Comparison of ENCODE assay signal across 2 cellular contexts in genomic region chr20:57392512-57393271, GRCh38.
TF ChIP-seq lines count a peak whose summit lies in the region.

No MANE protein-coding gene starts in this region.

TF ChIP-seq in K562, 482 proteins besides CTCF, POLR2A, EP300 and RAD21 (continued from another document):
- 0 out of 2 replicates have a peak, but pooled peaks have one; percentile 46 for TF ChIP-seq KAT7 (CRISPR knock-in tag; IDR thresholded peaks at IDR 0.05; ENCODE audit: borderline replicate concordance)
- TF ChIP-seq ZNF232 (CRISPR knock-in tag; IDR thresholded peaks at IDR 0.05), result 0 out of 2 replicates have a peak, but pooled peaks have one; percentile 25
- TF ChIP-seq TEAD4 (IDR thresholded peaks at IDR 0.05; ENCODE audit: low read length), result no peak
- no peak for TF ChIP-seq TEAD4 (CRISPR knock-in tag; IDR thresholded peaks at IDR 0.05; ENCODE audit: borderline replicate concordance)
- TF ChIP-seq USF2 (CRISPR knock-in tag; IDR thresholded peaks at IDR 0.05), result no peak
- TF ChIP-seq SREBF1 (IDR thresholded peaks at IDR 0.05; ENCODE audit: borderline replicate concordance, low read depth, low read length), result no peak
- peak; percentile 44; the same call in 1 of the 2 replicates for TF ChIP-seq STAG1 (CRISPR knock-in tag; IDR thresholded peaks at IDR 0.05; ENCODE audit: borderline replicate concordance)
- TF ChIP-seq SPI1 (IDR thresholded peaks at IDR 0.05; ENCODE audit: borderline replicate concordance, low read depth, low read length), result peak; percentile 66
- peak; percentile 43 for TF ChIP-seq FIP1L1 (IDR thresholded peaks at IDR 0.05; ENCODE audit: low read depth, low read length, poor library complexity, severe bottlenecking)
- no peak for TF ChIP-seq RFX1 (IDR thresholded peaks at IDR 0.05)
- peak; percentile 61 for TF ChIP-seq RBFOX2 (IDR thresholded peaks at IDR 0.05; ENCODE audit: low read depth, low read length)
- TF ChIP-seq ARID4B (CRISPR knock-in tag; IDR thresholded peaks at IDR 0.05), result peak; percentile 57; the same call in 1 of the 2 replicates
- TF ChIP-seq MAZ (CRISPR knock-in tag; conservative IDR thresholded peaks at IDR 0.05 in 1 of 2, IDR thresholded peaks at IDR 0.05 in 1 of 2), result peak in 1 of 2 experiments; percentile 52; a peak in 1 of 4 replicates
- peak; percentile 84 for TF ChIP-seq VEZF1 (CRISPR knock-in tag; IDR thresholded peaks at IDR 0.05)
- 0 out of 2 replicates have a peak, but pooled peaks have one; percentile 5 for TF ChIP-seq CBFA2T3 (IDR thresholded peaks at IDR 0.05)
- TF ChIP-seq POLR2G (IDR thresholded peaks at IDR 0.05; ENCODE audit: low read depth, low read length), result peak; percentile 65; the same call in 1 of the 2 replicates
- TF ChIP-seq RBBP5 (IDR thresholded peaks at IDR 0.05; ENCODE audit: borderline replicate concordance, insufficient read depth, low read length, poor library complexity, severe bottlenecking), result peak; percentile 40
- peak; percentile 55; the same call in 1 of the 2 replicates for TF ChIP-seq TFAP4 (CRISPR knock-in tag; IDR thresholded peaks at IDR 0.05; ENCODE audit: borderline replicate concordance)

TF ChIP-seq in liver, 16 proteins besides CTCF, POLR2A, EP300 and RAD21 (continued from another document):
- TF ChIP-seq REST (IDR thresholded peaks at IDR 0.05) (no peak), SP1 (IDR thresholded peaks at IDR 0.05) (no peak), MAX (IDR thresholded peaks at IDR 0.05) (no peak), FOXA2 (IDR thresholded peaks at IDR 0.05) (no peak), TAF1 (conservative IDR thresholded peaks at IDR 0.05) (no peak), JUND (IDR thresholded peaks at IDR 0.05) (no peak), ZBTB33 (IDR thresholded peaks at IDR 0.05) (no peak), EGR1 (IDR thresholded peaks at IDR 0.05; ENCODE audit: low read depth in 2 of 2) (no peak), ATF3 (IDR thresholded peaks at IDR 0.05) (no peak)
